ENCODE assay signal across 1 cellular context in genomic region chr4:56906534-56906933, GRCh38.
TF ChIP-seq lines count a peak whose summit lies in the region.

No MANE protein-coding gene starts in this region.

TF ChIP-seq in GM23338, 12 proteins besides CTCF, POLR2A, EP300 and RAD21 (continued from another document):
- TF ChIP-seq STAT1 (IDR thresholded peaks at IDR 0.05; ENCODE audit: unreplicated experiment): no peak
- no peak for TF ChIP-seq REST (IDR thresholded peaks at IDR 0.05; ENCODE audit: unreplicated experiment)
- no peak for TF ChIP-seq ZNF114 (CRISPR knock-in tag; IDR thresholded peaks at IDR 0.05)
- TF ChIP-seq EZH2 (IDR thresholded peaks at IDR 0.05; ENCODE audit: low read depth, unreplicated experiment): no peak
- no peak for TF ChIP-seq POLR2AphosphoS5 (IDR thresholded peaks at IDR 0.05; ENCODE audit: low read depth)
- no peak for TF ChIP-seq JUNB (IDR thresholded peaks at IDR 0.05; ENCODE audit: unreplicated experiment)
- TF ChIP-seq ZNF462 (CRISPR knock-in tag; IDR thresholded peaks at IDR 0.05): no peak
- TF ChIP-seq ZNF331 (CRISPR knock-in tag; IDR thresholded peaks at IDR 0.05; ENCODE audit: low read depth): no peak
- no peak for TF ChIP-seq CREB1 (CRISPR knock-in tag; IDR thresholded peaks at IDR 0.05; ENCODE audit: low read depth)
